23 cellular contexts compared by ENCODE assay signal in genomic region chr9:127712851-127713250, GRCh38. TPM values are rescaled to one million over a fixed set of nuclear protein-coding genes. Genes with fewer than 3 reads are reported as not detected.
A peak's percentile ranks its signal among the peaks of the same experiment; 100 is the strongest.
DNase-seq lines count a peak whose midpoint lies in the region; ATAC-seq, FAIRE-seq and TF ChIP-seq lines count a peak whose summit lies in the region.
"Had no signal": no experiment of that assay in that cellular context is flagged by ENCODE, and none has a peak within 500 bp of the region (broad histone marks: within the 10 kb centered on the region; RNA-seq: fewer than 3 reads in every experiment).

No MANE protein-coding gene starts in this region.

- DNase-seq in activated T-cell treated with anti-CD3 and anti-CD28 coated beads, Interleukin-2, amount 50 U/mL, for 4 hours = no peak
- no peak for DNase-seq in activated T-cell treated with anti-CD3 and anti-CD28 coated beads, Interleukin-2, amount 50 U/mL, for 72 hours
- DNase-seq in GM23338 (ENCODE audit: low spot score) (no peak), astrocyte (ENCODE audit: low read depth) (no peak), neuronal stem cell (ENCODE audit: low spot score) (no peak), NCI-H345 (lab: John Stamatoyannopoulos, UW) (no peak), HuH-7.5 (ENCODE audit: low spot score) (no peak), H54 (ENCODE audit: insufficient read length, low spot score) (no peak)
- DNase-seq: 8988T, ACHN, GOT3, NCI-H1048, NCI-H1694, NCI-H2227 treated with DMSO at 0.1 percent for 48 hours, SK-N-SH, SW 1271 had no signal

- H3K4me2 ChIP-seq in GM23338 (no peak overlapping the region), astrocyte (ENCODE audit: low read length) (no peak overlapping the region), neuronal stem cell (ENCODE audit: insufficient read depth, low read length, poor library complexity, severe bottlenecking) (no peak overlapping the region)
- H3K4me2 ChIP-seq: SK-N-SH had no signal

- H2BK120ac ChIP-seq in neuronal stem cell (ENCODE audit: low read depth, low read length) = no peak overlapping the region

- 0 out of 2 replicates have a peak, but pooled peaks cover 12% of the 10 kb centered on the region for H3F3A ChIP-seq in GM23338 (replicated peaks; ENCODE audit: low read depth)

- H3K4me3 ChIP-seq in GM23338 = no peak overlapping the region
- no peak overlapping the region for H3K4me3 ChIP-seq in astrocyte (ENCODE audit: insufficient read depth, low read depth, low read length)
- no peak overlapping the region for H3K4me3 ChIP-seq in neuronal stem cell (ENCODE audit: low read length in 2 of 2)

- H3K9me3 ChIP-seq in astrocyte (ENCODE audit: insufficient read depth, low read depth, low read length) (no peaks in the 10 kb centered on the region), neuronal stem cell (replicated peaks in 1 of 2; ENCODE audit: control insufficient read depth in 2 of 2, insufficient read depth in 1 of 2, low read depth in 1 of 2, low read length in 2 of 2) (peaks cover 0 to 1% of the 10 kb centered on the region in 2 donors)
- H3K9me3 ChIP-seq: SK-N-SH had no signal

- ATAC-seq in activated T-cell treated with anti-CD3 and anti-CD28 coated beads, Interleukin-2, amount 50 U/mL, for 4 hours = no peak
- ATAC-seq in activated T-cell treated with anti-CD3 and anti-CD28 coated beads, Interleukin-2, amount 50 U/mL, for 72 hours (replicated peaks in 1 of 2) = no peak
- no peak for ATAC-seq in GM23338
- ATAC-seq: HCT116, Panc1 had no signal

- TF ChIP-seq CTCF in GM23338 (conservative IDR thresholded peaks at IDR 0.05; ENCODE audit: low read depth in 2 of 2) (no peak), astrocyte (IDR thresholded peaks at IDR 0.05; ENCODE audit: insufficient read depth, low read depth, low read length) (no peak)

- peaks cover 4% of the 10 kb centered on the region for H3K79me1 ChIP-seq in neuronal stem cell (ENCODE audit: low read depth, low read length)

- peak overlapping the region; percentile 91 for H3K14ac ChIP-seq in neuronal stem cell (ENCODE audit: low read length)

- no peak overlapping the region for H3K23ac ChIP-seq in neuronal stem cell (ENCODE audit: low read depth, low read length, poor library complexity)

- no peak overlapping the region for H3K27ac Mint-ChIP-seq in activated T-cell treated with anti-CD3 and anti-CD28 coated beads, Interleukin-2, amount 50 U/mL, for 72 hours
- no peak overlapping the region for H3K27ac Mint-ChIP-seq in GM23338
- H3K27ac Mint-ChIP-seq in astrocyte (ENCODE audit: unreplicated experiment) = no peak overlapping the region
- H3K27ac Mint-ChIP-seq: IgD-negative memory B cell had no signal

- H3K4me1 ChIP-seq in GM23338 (ENCODE audit: insufficient read depth) (peaks cover 10% of the 10 kb centered on the region), astrocyte (ENCODE audit: insufficient read depth, low read length) (peaks cover 12% of the 10 kb centered on the region), neuronal stem cell (ENCODE audit: control insufficient read depth in 2 of 2, insufficient read depth in 1 of 2, low read depth in 1 of 2, low read length in 2 of 2) (peaks cover 6 to 28% of the 10 kb centered on the region in 2 donors)

- TF ChIP-seq POLR2A in H54 (IDR thresholded peaks at IDR 0.05; ENCODE audit: low read depth, low read length) = no peak

- no peak overlapping the region for H2BK12ac ChIP-seq in neuronal stem cell (ENCODE audit: low read length)

- H3K4me1 Mint-ChIP-seq in activated T-cell treated with anti-CD3 and anti-CD28 coated beads, Interleukin-2, amount 50 U/mL, for 4 hours (ENCODE audit: low read depth) = peaks cover 32% of the 10 kb centered on the region
- peaks cover 30% of the 10 kb centered on the region for H3K4me1 Mint-ChIP-seq in activated T-cell treated with anti-CD3 and anti-CD28 coated beads, Interleukin-2, amount 50 U/mL, for 72 hours (ENCODE audit: low read depth)
- H3K4me1 Mint-ChIP-seq in GM23338 = peaks cover 27% of the 10 kb centered on the region
- peaks cover 2% of the 10 kb centered on the region for H3K4me1 Mint-ChIP-seq in astrocyte (ENCODE audit: low read depth, unreplicated experiment)

- no peak overlapping the region for H3K27ac ChIP-seq in GM23338 (ENCODE audit: low read depth)
- no peak overlapping the region for H3K27ac ChIP-seq in astrocyte (ENCODE audit: low read depth, low read length)
- no peak overlapping the region for H3K27ac ChIP-seq in neuronal stem cell (replicated peaks; ENCODE audit: low read length)

- no CpG with 5 or more reads among the region's 10 CpGs for WGBS in neuronal stem cell (ENCODE audit: extremely low coverage in 2 of 2, insufficient read length in 2 of 2, insufficient replicate concordance in 1 of 2), 2 donors

- no peak overlapping the region for H2AFZ ChIP-seq in GM23338
- no peak overlapping the region for H2AFZ ChIP-seq in astrocyte (ENCODE audit: low read depth, low read length)
- no peak overlapping the region for H2AFZ ChIP-seq in neuronal stem cell (ENCODE audit: low read length)

- peak overlapping the region; percentile 78 for H2AK5ac ChIP-seq in neuronal stem cell (ENCODE audit: low read depth, low read length)

- no peaks in the 10 kb centered on the region for H3K9me3 Mint-ChIP-seq in activated T-cell treated with anti-CD3 and anti-CD28 coated beads, Interleukin-2, amount 50 U/mL, for 4 hours
- no peaks in the 10 kb centered on the region for H3K9me3 Mint-ChIP-seq in activated T-cell treated with anti-CD3 and anti-CD28 coated beads, Interleukin-2, amount 50 U/mL, for 72 hours
- H3K9me3 Mint-ChIP-seq in GM23338 = peaks cover 4% of the 10 kb centered on the region; the same call in 2 of the 3 replicates
- no peaks in the 10 kb centered on the region for H3K9me3 Mint-ChIP-seq in astrocyte (ENCODE audit: unreplicated experiment)
- H3K9me3 Mint-ChIP-seq: IgD-negative memory B cell had no signal

- H3K36me3 Mint-ChIP-seq in activated T-cell treated with anti-CD3 and anti-CD28 coated beads, Interleukin-2, amount 50 U/mL, for 4 hours (ENCODE audit: insufficient read depth) = no peaks in the 10 kb centered on the region
- H3K36me3 Mint-ChIP-seq in activated T-cell treated with anti-CD3 and anti-CD28 coated beads, Interleukin-2, amount 50 U/mL, for 72 hours (ENCODE audit: insufficient read depth in 2 of 2) = peaks cover 1 to 2% of the 10 kb centered on the region in 2 donors
- H3K36me3 Mint-ChIP-seq in GM23338 (ENCODE audit: low read depth) (no peaks in the 10 kb centered on the region), astrocyte (ENCODE audit: low read depth, unreplicated experiment) (peaks cover 12% of the 10 kb centered on the region)

- no peak overlapping the region for H3K4ac ChIP-seq in neuronal stem cell (ENCODE audit: low read length)

- H2BK15ac ChIP-seq in neuronal stem cell (ENCODE audit: low read length) = peak overlapping the region; percentile 27

- no peak overlapping the region for H3K9ac ChIP-seq in astrocyte (ENCODE audit: low read length)
- no peak overlapping the region for H3K9ac ChIP-seq in neuronal stem cell (ENCODE audit: low read depth, low read length, poor library complexity)
- H3K9ac ChIP-seq: SK-N-SH had no signal

- peak overlapping the region; percentile 18 for H3K18ac ChIP-seq in neuronal stem cell (ENCODE audit: low read length)

- no peaks in the 10 kb centered on the region for H3K36me3 ChIP-seq in GM23338 (ENCODE audit: insufficient read depth)
- no peaks in the 10 kb centered on the region for H3K36me3 ChIP-seq in astrocyte (ENCODE audit: insufficient read depth, low read length)
- no peaks in the 10 kb centered on the region for H3K36me3 ChIP-seq in neuronal stem cell (replicated peaks in 1 of 2; ENCODE audit: control insufficient read depth in 2 of 2, insufficient read depth in 2 of 2, low read length in 2 of 2)

- H3K27me3 Mint-ChIP-seq in activated T-cell treated with anti-CD3 and anti-CD28 coated beads, Interleukin-2, amount 50 U/mL, for 4 hours (ENCODE audit: low read depth) = no peaks in the 10 kb centered on the region
- H3K27me3 Mint-ChIP-seq in activated T-cell treated with anti-CD3 and anti-CD28 coated beads, Interleukin-2, amount 50 U/mL, for 72 hours (ENCODE audit: low read depth) = no peaks in the 10 kb centered on the region
- H3K27me3 Mint-ChIP-seq in GM23338 (ENCODE audit: insufficient read depth, low read depth, poor library complexity) = peaks cover 15% of the 10 kb centered on the region
- peaks cover 4% of the 10 kb centered on the region for H3K27me3 Mint-ChIP-seq in astrocyte (ENCODE audit: low read depth, unreplicated experiment)

- H3K79me2 ChIP-seq in GM23338 (replicated peaks; ENCODE audit: insufficient read depth) = no peaks in the 10 kb centered on the region
- H3K79me2 ChIP-seq in astrocyte (ENCODE audit: insufficient read depth, low read length) = peaks cover 9% of the 10 kb centered on the region

- H4K8ac ChIP-seq in neuronal stem cell (ENCODE audit: low read depth, low read length) = no peak overlapping the region

- FAIRE-seq in astrocyte (lab: Jason Lieb, UNC) (no peak), H54 (lab: Jason Lieb, UNC) (no peak)
- FAIRE-seq: D721Med, GM18507 had no signal

- peak overlapping the region; percentile 39 for H2BK5ac ChIP-seq in neuronal stem cell (ENCODE audit: low read length)

- H3K4me3 Mint-ChIP-seq in activated T-cell treated with anti-CD3 and anti-CD28 coated beads, Interleukin-2, amount 50 U/mL, for 4 hours = peak overlapping the region; percentile 37
- H3K4me3 Mint-ChIP-seq in activated T-cell treated with anti-CD3 and anti-CD28 coated beads, Interleukin-2, amount 50 U/mL, for 72 hours = no peak overlapping the region
- peak overlapping the region; percentile 12; the same call in 1 of the 3 replicates for H3K4me3 Mint-ChIP-seq in GM23338
- peak overlapping the region; percentile 34 for H3K4me3 Mint-ChIP-seq in astrocyte (ENCODE audit: unreplicated experiment)

- H4K91ac ChIP-seq in neuronal stem cell (ENCODE audit: low read depth, low read length, poor library complexity) = no peak overlapping the region

- no peaks in the 10 kb centered on the region for H3K9me2 ChIP-seq in GM23338 (ENCODE audit: insufficient read depth)
- H3K9me2 ChIP-seq: SK-N-SH had no signal

- H3K27me3 ChIP-seq in GM23338 (ENCODE audit: insufficient read depth) (no peaks in the 10 kb centered on the region), astrocyte (ENCODE audit: insufficient read depth, low read length) (no peaks in the 10 kb centered on the region), neuronal stem cell (ENCODE audit: control insufficient read depth in 3 of 3, insufficient read depth in 3 of 3, low read depth in 1 of 3, low read length in 3 of 3) (peaks cover 0 to 10% (median 0%) of the 10 kb centered on the region in 3 experiments)

- no peaks in the 10 kb centered on the region for H4K20me1 ChIP-seq in GM23338 (replicated peaks; ENCODE audit: insufficient read depth)
- peaks cover 40% of the 10 kb centered on the region for H4K20me1 ChIP-seq in astrocyte (ENCODE audit: insufficient read depth, low read length)

RNA-seq across cellular contexts. Expression of gene PTRH1, which starts 2.6 kb away (rescaled TPM):
- total RNA-seq in activated T-cell treated with anti-CD3 and anti-CD28 coated beads, Interleukin-2, amount 50 U/mL, for 4 hours = 10 to 100 TPM; 43.9 to 49.6 (median 45.6) TPM
- 1 to 10 TPM; 8.0 to 9.2 TPM for total RNA-seq in activated T-cell treated with anti-CD3 and anti-CD28 coated beads, Interleukin-2, amount 50 U/mL, for 72 hours
- 9.5 and 15.1 TPM in 2 replicates for total RNA-seq in GM23338 (2014; rRNA removed; shearing (Covaris generic))
- polyA plus RNA-seq in GM23338 (2016; fragmentation: Nextera tagmentation; extraction: Ambion mirVana) = 18.6 and 18.9 TPM in 2 replicates
- total RNA-seq in astrocyte = 9.9 and 13.5 TPM in 2 replicates
- polyA plus RNA-seq in neuronal stem cell (2013, experiment 1 of 2) = 4.0 TPM
- polyA plus RNA-seq in neuronal stem cell (2013, experiment 2 of 2) = 3.8 TPM

RNA-seq across cellular contexts. Expression of gene TTC16, which starts 3.0 kb away (rescaled TPM):
- under 1 TPM; 0.37 to 0.58 (median 0.57) TPM for total RNA-seq in activated T-cell treated with anti-CD3 and anti-CD28 coated beads, Interleukin-2, amount 50 U/mL, for 4 hours
- 1 to 10 TPM in 1 of 2 donors, under 1 TPM in 1; 0.55 to 5.3 TPM for total RNA-seq in activated T-cell treated with anti-CD3 and anti-CD28 coated beads, Interleukin-2, amount 50 U/mL, for 72 hours
- total RNA-seq in GM23338 (2014; rRNA removed; shearing (Covaris generic)) = not detected in 2 replicates
- not detected in 2 replicates for polyA plus RNA-seq in GM23338 (2016; fragmentation: Nextera tagmentation; extraction: Ambion mirVana)
- not detected in 2 replicates for total RNA-seq in astrocyte
- not detected for polyA plus RNA-seq in neuronal stem cell (2013, experiment 1 of 2)
- not detected for polyA plus RNA-seq in neuronal stem cell (2013, experiment 2 of 2)
- total RNA-seq: OCI-LY7 had no signal
- polyA plus RNA-seq: IgD-negative memory B cell had no signal

RNA-seq across cellular contexts. Expression of gene CFAP157, which starts 6.1 kb away (rescaled TPM):
- not detected for total RNA-seq in activated T-cell treated with anti-CD3 and anti-CD28 coated beads, Interleukin-2, amount 50 U/mL, for 4 hours
- total RNA-seq in activated T-cell treated with anti-CD3 and anti-CD28 coated beads, Interleukin-2, amount 50 U/mL, for 72 hours = not detected
- total RNA-seq in GM23338 (2014; rRNA removed; shearing (Covaris generic)) = 0.17 TPM in 1 of 2 replicates, not detected in the other
- polyA plus RNA-seq in GM23338 (2016; fragmentation: Nextera tagmentation; extraction: Ambion mirVana) = 0.55 and 0.78 TPM in 2 replicates
- total RNA-seq in astrocyte = 0.09 TPM in 1 of 2 replicates, not detected in the other
- 0.03 TPM for polyA plus RNA-seq in neuronal stem cell (2013, experiment 1 of 2)
- 0.06 TPM for polyA plus RNA-seq in neuronal stem cell (2013, experiment 2 of 2)
- polyA plus RNA-seq: BJ, IgD-negative memory B cell had no signal

RNA-seq across cellular contexts. Expression of gene TOR2A, which starts 22.2 kb away (rescaled TPM):
- 10 to 100 TPM; 19.8 to 23.6 (median 20.1) TPM for total RNA-seq in activated T-cell treated with anti-CD3 and anti-CD28 coated beads, Interleukin-2, amount 50 U/mL, for 4 hours
- 10 to 100 TPM; 12.5 to 16.4 TPM for total RNA-seq in activated T-cell treated with anti-CD3 and anti-CD28 coated beads, Interleukin-2, amount 50 U/mL, for 72 hours
- 21.1 and 23.5 TPM in 2 replicates for total RNA-seq in GM23338 (2014; rRNA removed; shearing (Covaris generic))
- 14.4 TPM in 2 replicates for polyA plus RNA-seq in GM23338 (2016; fragmentation: Nextera tagmentation; extraction: Ambion mirVana)
- 7.5 and 8.5 TPM in 2 replicates for total RNA-seq in astrocyte
- polyA plus RNA-seq in neuronal stem cell (2013, experiment 1 of 2) = 16.4 TPM
- polyA plus RNA-seq in neuronal stem cell (2013, experiment 2 of 2) = 16.7 TPM

Comparison
In these comparisons a context has a peak if more than half of its experiments do, and no peak if none do; other contexts are left out.
1. H3K4me3 Mint-ChIP-seq: peak in activated T-cell treated with anti-CD3 and anti-CD28 coated beads, Interleukin-2, amount 50 U/mL, for 4 hours (single experiment), GM23338 (single experiment) and astrocyte (single experiment); none in activated T-cell treated with anti-CD3 and anti-CD28 coated beads, Interleukin-2, amount 50 U/mL, for 72 hours (0 of 2).